Comparison of ENCODE assay signal across 18 cellular contexts in the genomic region with DNA sequence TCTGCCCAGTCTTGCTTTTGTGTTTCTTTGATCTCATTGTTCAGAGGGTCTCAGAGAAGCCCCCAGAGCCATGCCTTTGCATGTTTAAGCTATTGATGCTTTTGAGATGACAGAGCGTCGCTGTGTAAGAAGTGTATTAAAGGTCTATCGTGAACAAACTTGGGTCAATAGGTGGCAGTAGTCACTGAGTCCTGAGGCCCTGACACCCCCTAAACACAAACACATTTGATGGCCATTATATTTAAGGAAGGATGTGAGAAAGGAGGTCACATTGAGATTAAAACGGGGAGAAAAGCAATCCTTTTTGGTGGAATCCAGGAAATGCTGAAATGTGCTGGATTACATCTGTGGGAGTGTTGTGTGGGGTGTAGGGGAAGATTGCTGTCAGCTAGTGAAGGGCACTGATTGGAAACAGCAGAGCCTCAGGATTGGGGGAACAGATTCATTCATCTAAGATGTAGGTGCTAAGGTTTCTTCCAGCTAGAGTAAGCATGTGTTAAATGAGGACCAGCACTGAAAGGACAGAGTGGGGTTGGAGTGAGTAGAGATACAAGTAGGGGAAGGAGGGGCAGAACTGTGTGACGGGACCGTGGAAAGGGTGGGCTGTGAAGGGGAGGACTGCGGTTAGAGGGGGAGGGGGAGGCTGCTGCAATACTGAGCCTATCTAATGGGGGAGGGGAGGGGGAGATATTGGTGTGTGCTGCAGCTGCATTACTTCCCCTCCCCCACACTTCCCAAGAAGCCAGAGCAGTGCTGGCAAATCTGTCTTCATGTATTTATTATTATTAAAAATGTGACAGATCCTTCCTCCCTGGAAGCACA. TPM values are rescaled to one million over a fixed set of nuclear protein-coding genes. Genes with fewer than 3 reads are reported as not detected.
DNase-seq lines count a peak whose midpoint lies in the region; ATAC-seq and TF ChIP-seq lines count a peak whose summit lies in the region.
"Had no signal": no experiment of that assay in that cellular context is flagged by ENCODE, and none has a peak within 500 bp of the region (broad histone marks: within the 10 kb centered on the region; RNA-seq: fewer than 3 reads in every experiment).

No MANE protein-coding gene starts in this region.

- H3K4me3 Mint-ChIP-seq in HFFc6 (no peak overlapping the region), WTC11 (peak overlapping the region; percentile 55)
- H3K4me3 Mint-ChIP-seq: activated CD4-positive, alpha-beta memory T cell treated with anti-CD3 and anti-CD28 coated beads for 36 hours; activated T-helper 1 cell treated with anti-CD3 and anti-CD28 coated beads, Interleukin-12 subunit alpha, Interleukin-12 subunit beta, Interleukin-2, Interleukin-4 antibody, amounts not matched to agents 30 ng/mL and 10 ng/mL and 1 ng/mL, durations not matched to agents 14 hours and 24 hours and 36 hours; CD4-positive, alpha-beta T cell; stimulated activated memory B cell treated with anti-CD40 and anti-IgM and Interleukin-4, amounts not matched to agents 10 μg/mL and 1 μg/mL and 100 μg/mL, for 72 hours had no signal

- H3K4me1 Mint-ChIP-seq in HFFc6 (ENCODE audit: low read depth) (peaks cover 6% of the 10 kb centered on the region), WTC11 (peaks cover 63% of the 10 kb centered on the region)

- H2BK5ac ChIP-seq in mesendoderm (ENCODE audit: low read length): peak overlapping the region; percentile 20

- TF ChIP-seq CTCF in HFFc6 (IDR thresholded peaks at IDR 0.05) (peak; percentile 38; the same call in 1 of the 2 replicates), WTC11 (IDR thresholded peaks at IDR 0.05) (no peak), psoas muscle (IDR thresholded peaks at IDR 0.05) (no peak)

- H3K36me3 Mint-ChIP-seq in HFFc6 (ENCODE audit: low read depth) (peaks cover 9% of the 10 kb centered on the region; the same call in 1 of the 2 replicates), WTC11 (peaks cover 10% of the 10 kb centered on the region)

- no peak overlapping the region for H3K23ac ChIP-seq in mesendoderm (ENCODE audit: low read length)

- no peaks in the 10 kb centered on the region for H3K79me2 ChIP-seq in mesendoderm (ENCODE audit: control insufficient read depth, insufficient read depth, low read length)

- peak; percentile 30 for DNase-seq in DMS 273 (lab: John Stamatoyannopoulos, UW; ENCODE audit: unreplicated experiment)
- DNase-seq in DMS 273 treated with DMSO at 0.1 percent for 48 hours (lab: John Stamatoyannopoulos, UW): no peak
- no peak for DNase-seq in HFFc6
- DNase-seq in WTC11 (ENCODE audit: low spot score): no peak
- DNase-seq in mesendoderm: peak; percentile 32
- no peak for DNase-seq in psoas muscle
- DNase-seq in DMS114 treated with DMSO at 0.1 percent for 48 hours (lab: John Stamatoyannopoulos, UW; ENCODE audit: unreplicated experiment): no peak
- DNase-seq: activated CD4-positive, alpha-beta memory T cell treated with anti-CD3 and anti-CD28 coated beads for 36 hours; amniotic stem cell; CD4-positive, alpha-beta T cell; GDM1; NCI-H1417 treated with DMSO at 0.1 percent for 48 hours; NK-92 treated with Interleukin-12 subunit alpha and Interleukin-12 subunit beta, amount 100 ng/mL, for 24 hours; stimulated activated CD4-positive, alpha-beta T cell treated with anti-CD3 and anti-CD28 coated beads, Interleukin-4, amount 100 ng/mL, for 4 hours had no signal

- H3K27ac Mint-ChIP-seq in HFFc6 (no peak overlapping the region), WTC11 (peak overlapping the region; percentile 97)
- H3K27ac Mint-ChIP-seq: activated CD4-positive, alpha-beta memory T cell treated with anti-CD3 and anti-CD28 coated beads for 36 hours; activated T-helper 1 cell treated with anti-CD3 and anti-CD28 coated beads, Interleukin-12 subunit alpha, Interleukin-12 subunit beta, Interleukin-2, Interleukin-4 antibody, amounts not matched to agents 30 ng/mL and 10 ng/mL and 1 ng/mL, durations not matched to agents 14 hours and 24 hours and 36 hours; CD4-positive, alpha-beta T cell; stimulated activated memory B cell treated with anti-CD40 and anti-IgM and Interleukin-4, amounts not matched to agents 10 μg/mL and 1 μg/mL and 100 μg/mL, for 72 hours had no signal

- peak; percentile 26 for ATAC-seq in WTC11
- no peak for ATAC-seq in GM21381 (IDR thresholded peaks at IDR 0.05; ENCODE audit: unreplicated experiment)
- no peak for ATAC-seq in psoas muscle
- ATAC-seq: stimulated activated memory B cell treated with anti-CD40 and anti-IgM and Interleukin-4, amounts not matched to agents 10 μg/mL and 1 μg/mL and 100 μg/mL, for 72 hours had no signal

- no peak overlapping the region for H2BK120ac ChIP-seq in mesendoderm (ENCODE audit: low read depth, low read length)

- no peak overlapping the region for H4K5ac ChIP-seq in mesendoderm (ENCODE audit: low read length)

- H3K18ac ChIP-seq in mesendoderm (ENCODE audit: low read length): no peak overlapping the region

- H4K8ac ChIP-seq in mesendoderm (ENCODE audit: low read depth, low read length): no peak overlapping the region

- no peaks in the 10 kb centered on the region for H3K79me1 ChIP-seq in mesendoderm (ENCODE audit: low read length)

- H3K27ac ChIP-seq in mesendoderm (ENCODE audit: low read depth, low read length) (no peak overlapping the region), psoas muscle (no peak overlapping the region)
- H3K27ac ChIP-seq: 22Rv1 had no signal

- intact Hi-C loops in psoas muscle (cut with DNase I): loop anchor here in 1 of 2 donors (2.0 kb wide), 1 partner anchor 81 kb away; no protein-coding TSS in a partner anchor

- POLR2A ChIA-PET in WTC11 (lab: Charles Lee): interaction anchor here (1.0 to 6.0 kb wide), 9 partner anchors 41 to 82 kb away, joined by 3 to 73 read pairs (median 5); a partner anchor contains a TSS

- H3K4ac ChIP-seq in mesendoderm (ENCODE audit: low read depth, low read length): no peak overlapping the region

- H2BK15ac ChIP-seq in mesendoderm (replicated peaks; ENCODE audit: low read depth): no peak overlapping the region

- peak overlapping the region; percentile 35 for H3K9ac ChIP-seq in mesendoderm (ENCODE audit: low read length)

- H3K36me3 ChIP-seq in mesendoderm (ENCODE audit: control insufficient read depth, insufficient read depth, low read length) (no peaks in the 10 kb centered on the region), psoas muscle (ENCODE audit: insufficient read depth in 1 of 2, low read depth in 1 of 2) (peaks cover 2 to 36% of the 10 kb centered on the region in 2 donors)

- H3K9me3 Mint-ChIP-seq in HFFc6 (no peaks in the 10 kb centered on the region), WTC11 (no peaks in the 10 kb centered on the region)
- H3K9me3 Mint-ChIP-seq: activated CD4-positive, alpha-beta memory T cell treated with anti-CD3 and anti-CD28 coated beads for 36 hours; activated T-helper 1 cell treated with anti-CD3 and anti-CD28 coated beads, Interleukin-12 subunit alpha, Interleukin-12 subunit beta, Interleukin-2, Interleukin-4 antibody, amounts not matched to agents 30 ng/mL and 10 ng/mL and 1 ng/mL, durations not matched to agents 14 hours and 24 hours and 36 hours; CD4-positive, alpha-beta T cell; stimulated activated memory B cell treated with anti-CD40 and anti-IgM and Interleukin-4, amounts not matched to agents 10 μg/mL and 1 μg/mL and 100 μg/mL, for 72 hours had no signal

- WGBS in mesendoderm (ENCODE audit: extremely low coverage, insufficient coverage, low lambda C conversion rate): no CpG with 5 or more reads among the region's 7 CpGs
- 50 to 61% (median 56%) methylated on average over 7 of the region's 7 CpGs for WGBS in psoas muscle, 3 donors

- H3K9me3 ChIP-seq in psoas muscle: no peaks in the 10 kb centered on the region

- H3K4me1 ChIP-seq in mesendoderm (ENCODE audit: control insufficient read depth, low read depth, low read length) (peaks cover 10% of the 10 kb centered on the region), psoas muscle (no peaks in the 10 kb centered on the region)

- no peaks in the 10 kb centered on the region for H3K27me3 Mint-ChIP-seq in HFFc6 (ENCODE audit: insufficient read depth)
- H3K27me3 Mint-ChIP-seq in WTC11 (ENCODE audit: low read depth): no peaks in the 10 kb centered on the region
- H3K27me3 Mint-ChIP-seq: activated CD4-positive, alpha-beta memory T cell treated with anti-CD3 and anti-CD28 coated beads for 36 hours; CD4-positive, alpha-beta T cell; stimulated activated memory B cell treated with anti-CD40 and anti-IgM and Interleukin-4, amounts not matched to agents 10 μg/mL and 1 μg/mL and 100 μg/mL, for 72 hours had no signal

- peak overlapping the region; percentile 39 for H3K56ac ChIP-seq in mesendoderm (ENCODE audit: low read length)

- no peak overlapping the region for H2AK5ac ChIP-seq in mesendoderm (ENCODE audit: low read length)

- CTCF ChIA-PET in WTC11 (lab: Charles Lee): interaction anchor here (0.6 to 13.9 kb wide), 26 partner anchors 9 to 612 kb away, joined by 3 to 377 read pairs (median 5); a partner anchor contains a TSS

- H3K4me3 ChIP-seq in mesendoderm (ENCODE audit: low read length) (no peak overlapping the region), psoas muscle (no peak overlapping the region)

- H3K27me3 ChIP-seq in mesendoderm (ENCODE audit: insufficient read depth, low read length, poor library complexity) (no peaks in the 10 kb centered on the region), psoas muscle (ENCODE audit: insufficient read depth in 3 of 3, low read length in 2 of 3) (no peaks in the 10 kb centered on the region)

- no peak overlapping the region for H3K4me2 ChIP-seq in mesendoderm (ENCODE audit: low read length)

TF ChIP-seq in WTC11, 78 proteins besides CTCF, POLR2A, EP300 and RAD21 (continues in another document):
- TF ChIP-seq SMAD3 (CRISPR knock-in tag; IDR thresholded peaks at IDR 0.05; ENCODE audit: borderline replicate concordance) (no peak), TEAD4 (CRISPR knock-in tag; IDR thresholded peaks at IDR 0.05) (no peak)

RNA-seq across cellular contexts. Expression of a gene that starts 12.7 kb away (rescaled TPM):
- total RNA-seq in HFFc6 (2021; fragmentation: NEBNext Ultra II Directional; extraction: Animal tissue kit (Norgen Biotek cat#: 25700)): 10 to 100 TPM; 22.6 to 29.9 (median 24.1) TPM
- total RNA-seq in WTC11 (2021) (37.4 to 45.5 TPM (median 43.3 TPM) in 3 replicates), psoas muscle (10 to 100 TPM; 20.3 to 49.9 (median 30.1) TPM)
- 101 TPM for polyA plus RNA-seq in mesendoderm (2013, experiment 1 of 2)
- polyA plus RNA-seq in mesendoderm (2013, experiment 2 of 2): 100 TPM
- polyA plus RNA-seq in psoas muscle: 10 to 100 TPM; 60.7 to 91.1 (median 90.1) TPM

RNA-seq across cellular contexts. Expression of a gene that starts 46.7 kb away (rescaled TPM):
- not detected for total RNA-seq in HFFc6 (2021; fragmentation: NEBNext Ultra II Directional; extraction: Animal tissue kit (Norgen Biotek cat#: 25700))
- 0.02 TPM in 1 of 3 replicates, not detected in the others for total RNA-seq in WTC11 (2021)
- not detected for polyA plus RNA-seq in mesendoderm (2013, experiment 1 of 2)
- polyA plus RNA-seq in mesendoderm (2013, experiment 2 of 2): not detected
- over 10,000 TPM in 1 of 4 donors, 1,000 to 10,000 TPM in 3; 4,588 to 15,830 (median 8,724) TPM for total RNA-seq in psoas muscle
- polyA plus RNA-seq in psoas muscle: 1,000 to 10,000 TPM; 1,035 to 2,043 (median 1,534) TPM
- total RNA-seq: CD4-positive, alpha-beta T cell had no signal

Comparison
In these comparisons a context has a peak if more than half of its experiments do, and no peak if none do; other contexts are left out.
1. DNase-seq: peak in DMS 273 (single experiment) and mesendoderm (single experiment); none in DMS 273 treated with DMSO at 0.1 percent for 48 hours (single experiment), HFFc6 (single experiment), WTC11 (single experiment), psoas muscle (0 of 2) and DMS114 treated with DMSO at 0.1 percent for 48 hours (single experiment).
2. RNA of a gene that starts 46.7 kb away (total RNA-seq): 4,588 to 15,830 TPM in psoas muscle; not detected in HFFc6 and 0.02 TPM in WTC11; every median in the first group is over 1,000 times any median in the second.